ENCODE assay signal across 1 cellular context in genomic region chr12:102421801-102422583, GRCh38.
TF ChIP-seq lines count a peak whose summit lies in the region.

No MANE protein-coding gene starts in this region.

TF ChIP-seq in K562, 482 proteins besides CTCF, POLR2A, EP300 and RAD21 (continued from another document):
- TF ChIP-seq MNT (conservative IDR thresholded peaks at IDR 0.05), result peak in 1 of 2 experiments; percentile 33; a peak in 1 of 4 replicates
- no peak for TF ChIP-seq CC2D1A (IDR thresholded peaks at IDR 0.05)
- no peak for TF ChIP-seq CTCFL (IDR thresholded peaks at IDR 0.05; ENCODE audit: borderline replicate concordance, insufficient read depth, low read depth, low read length, poor library complexity, severe bottlenecking)
- no peak for TF ChIP-seq SIRT6 (IDR thresholded peaks at IDR 0.05; ENCODE audit: low read depth, low read length)
- no peak for TF ChIP-seq SRSF3 (IDR thresholded peaks at IDR 0.05; ENCODE audit: insufficient read depth, low read length)
- TF ChIP-seq SMAD1 (IDR thresholded peaks at IDR 0.05; ENCODE audit: low read depth, low read length, partially characterized antibody), result no peak
- no peak for TF ChIP-seq CBFA2T3 (IDR thresholded peaks at IDR 0.05)
- no peak for TF ChIP-seq ZNF77 (CRISPR knock-in tag; IDR thresholded peaks at IDR 0.05)
- no peak for TF ChIP-seq CBX2 (IDR thresholded peaks at IDR 0.05; ENCODE audit: insufficient read depth, low read length, poor library complexity, severe bottlenecking)
- TF ChIP-seq HDGF (IDR thresholded peaks at IDR 0.05), result no peak
- no peak for TF ChIP-seq MLLT1 (IDR thresholded peaks at IDR 0.05)
- TF ChIP-seq ZNF586 (CRISPR knock-in tag; conservative IDR thresholded peaks at IDR 0.05), result no peak
- TF ChIP-seq ARID3A (IDR thresholded peaks at IDR 0.05; ENCODE audit: borderline replicate concordance, low read depth, low read length), result no peak
